Comparison of ENCODE assay signal across 1 cellular context in the genomic region with DNA sequence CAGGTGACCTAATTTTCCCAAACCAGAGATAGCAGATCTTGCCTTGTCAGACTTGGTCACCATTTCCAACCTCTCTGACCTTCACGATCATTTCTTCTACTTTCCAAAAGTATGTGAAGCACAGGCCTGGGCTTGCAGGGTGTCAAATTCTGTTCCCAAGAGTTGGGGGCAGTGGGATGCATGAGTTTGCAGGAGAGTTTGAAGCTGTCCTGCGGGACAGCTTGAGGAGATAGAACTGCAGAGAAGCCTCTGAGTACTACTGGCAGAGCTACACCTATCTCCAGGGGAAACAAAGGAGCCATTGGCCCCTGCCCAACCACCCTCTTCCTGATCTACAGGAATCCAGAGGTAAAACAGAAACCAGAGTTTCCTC.
TF ChIP-seq lines count a peak whose summit lies in the region.

No MANE protein-coding gene starts in this region.

TF ChIP-seq in HCT116, 20 proteins besides CTCF, POLR2A, EP300 and RAD21 (continued from another document):
- TF ChIP-seq CBX3 (IDR thresholded peaks at IDR 0.05; ENCODE audit: low read depth) (no peak), ZFX (IDR thresholded peaks at IDR 0.05) (no peak), EGR1 (IDR thresholded peaks at IDR 0.05; ENCODE audit: low read depth) (no peak)
- TF ChIP-seq, protein P1, sequence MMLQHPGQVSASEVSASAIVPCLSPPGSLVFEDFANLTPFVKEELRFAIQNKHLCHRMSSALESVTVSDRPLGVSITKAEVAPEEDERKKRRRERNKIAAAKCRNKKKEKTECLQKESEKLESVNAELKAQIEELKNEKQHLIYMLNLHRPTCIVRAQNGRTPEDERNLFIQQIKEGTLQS (IDR thresholded peaks at IDR 0.05) = no peak
